Comparison of ENCODE assay signal across 20 cellular contexts in genomic region chr5:78821519-78821918, GRCh38.
DNase-seq lines count a peak whose midpoint lies in the region; ATAC-seq, FAIRE-seq and TF ChIP-seq lines count a peak whose summit lies in the region.
"Had no signal": no experiment of that assay in that cellular context is flagged by ENCODE, and none has a peak within 500 bp of the region (broad histone marks: within the 10 kb centered on the region; RNA-seq: fewer than 3 reads in every experiment).

No MANE protein-coding gene starts in this region.

- intact Hi-C loops in endothelial cell of umbilical vein (cut with micrococcal nuclease) = no loop called here

- no peaks in the 10 kb centered on the region for H3K4me1 ChIP-seq in endothelial cell of umbilical vein (ENCODE audit: control insufficient read depth, extremely low read depth, insufficient read depth, low read length)

- BruUV-seq in endothelial cell of umbilical vein (replicated peaks; lab: Mats Ljungman, UMichigan) = no TSS peak

- H3K4me2 ChIP-seq in endothelial cell of umbilical vein (ENCODE audit: insufficient read depth, low read length) = no peak overlapping the region

- no peaks in the 10 kb centered on the region for H4K20me1 ChIP-seq in endothelial cell of umbilical vein (replicated peaks; ENCODE audit: control insufficient read depth, extremely low read depth, insufficient read depth, low read length)

- no peak overlapping the region for H2AFZ ChIP-seq in endothelial cell of umbilical vein (ENCODE audit: low read depth, low read length)

- peak; percentile 4 for FAIRE-seq in endothelial cell of umbilical vein (lab: Jason Lieb, UNC)
- FAIRE-seq: A204.1, H1, HepG2, HTR-8/SVneo had no signal

- DNase-seq in SK-N-MC (ENCODE audit: low read depth, low spot score) = no peak
- DNase-seq in endothelial cell of umbilical vein (ENCODE audit: low read depth, low spot score) = no peak
- peak; percentile 7 for DNase-seq in middle frontal gyrus (ENCODE audit: extremely low spot score, low spot score)
- peak; percentile 62 for DNase-seq in putamen (ENCODE audit: low spot score)
- no peak for DNase-seq in activated CD4-positive, CD25-positive, alpha-beta regulatory T cell (lab: John Stamatoyannopoulos, UW)
- no peak for DNase-seq in NCI-H446 (lab: John Stamatoyannopoulos, UW)
- no peak for DNase-seq in NCI-H2196 (lab: John Stamatoyannopoulos, UW; ENCODE audit: unreplicated experiment)
- DNase-seq: ACHN; AML-193; CD4-positive, alpha-beta T cell; DMS153; DMS79; GF-D8; H9 had no signal

- H3K27ac ChIP-seq in SK-N-MC = peak overlapping the region; percentile 63
- H3K27ac ChIP-seq in endothelial cell of umbilical vein (ENCODE audit: insufficient read depth, low read depth, low read length) = no peak overlapping the region
- H3K27ac ChIP-seq: C4-2B had no signal

- dilution Hi-C loops in endothelial cell of umbilical vein (cut with MboI; ENCODE audit: extremely low pct_ligation_motif_present, low sequenced_read_pairs) = no loop called here

- H3K4me3 ChIP-seq in SK-N-MC (no peak overlapping the region), endothelial cell of umbilical vein (replicated peaks in 1 of 3; ENCODE audit: insufficient read depth in 1 of 3, low read depth in 1 of 3, low read length in 3 of 3) (no peak overlapping the region)

- ATAC-seq in GM19035 (IDR thresholded peaks at IDR 0.05; ENCODE audit: unreplicated experiment) = no peak
- ATAC-seq: HepG2 had no signal

- TF ChIP-seq POLR2A in endothelial cell of umbilical vein (IDR thresholded peaks at IDR 0.05; ENCODE audit: low read depth, low read length) = no peak

- H3K36me3 ChIP-seq in SK-N-MC (ENCODE audit: insufficient read depth, low read length) = no peaks in the 10 kb centered on the region
- H3K36me3 ChIP-seq in endothelial cell of umbilical vein (ENCODE audit: control insufficient read depth in 2 of 2, extremely low read depth in 1 of 2, insufficient read depth in 2 of 2, low read length in 2 of 2) = no peaks in the 10 kb centered on the region

- H3K9me3 ChIP-seq in SK-N-MC (ENCODE audit: low read depth, low read length) (no peaks in the 10 kb centered on the region; the same call in 1 of the 2 replicates), endothelial cell of umbilical vein (replicated peaks; ENCODE audit: control insufficient read depth, insufficient read depth, low read length) (no peaks in the 10 kb centered on the region)

- H3K9ac ChIP-seq in SK-N-MC (ENCODE audit: insufficient read length) = no peak overlapping the region
- H3K9ac ChIP-seq in endothelial cell of umbilical vein (replicated peaks; ENCODE audit: extremely low read depth, insufficient read depth, low read length) = no peak overlapping the region

- TF ChIP-seq CTCF in endothelial cell of umbilical vein (IDR thresholded peaks at IDR 0.05; ENCODE audit: extremely low read depth in 1 of 2, insufficient read depth in 1 of 2, low read depth in 1 of 2, low read length in 2 of 2) = no peak

- H3K9me1 ChIP-seq in endothelial cell of umbilical vein (replicated peaks; ENCODE audit: control insufficient read depth, extremely low read depth, insufficient read depth, low read length) = no peaks in the 10 kb centered on the region

- no peaks in the 10 kb centered on the region for H3K27me3 ChIP-seq in endothelial cell of umbilical vein (ENCODE audit: control insufficient read depth in 2 of 2, insufficient read depth in 2 of 2, low read length in 2 of 2)

- POLR2A ChIA-PET in endothelial cell of umbilical vein (lab: Charles Lee) = no interaction called here

- H3K79me2 ChIP-seq in endothelial cell of umbilical vein (ENCODE audit: control insufficient read depth, insufficient read depth, low read length) = no peaks in the 10 kb centered on the region

- CTCF ChIA-PET in endothelial cell of umbilical vein (lab: Charles Lee) = interaction anchor here (0.7 kb wide), 1 partner anchor 78 kb away, joined by 3 read pairs; no protein-coding TSS in a partner anchor

TF ChIP-seq in endothelial cell of umbilical vein, 7 proteins besides CTCF, POLR2A, EP300 and RAD21:
- TF ChIP-seq JUN (IDR thresholded peaks at IDR 0.05; ENCODE audit: borderline replicate concordance, insufficient read depth, insufficient read length, low read depth) (no peak), POLR2AphosphoS5 (IDR thresholded peaks at IDR 0.05; ENCODE audit: insufficient read depth, low read depth, low read length) (no peak), EZH2 (IDR thresholded peaks at IDR 0.05; ENCODE audit: borderline replicate concordance, low read depth, low read length, severe bottlenecking) (no peak), FOS (IDR thresholded peaks at IDR 0.05; ENCODE audit: borderline replicate concordance, insufficient read depth, low read length) (no peak), MYC (IDR thresholded peaks at IDR 0.05; ENCODE audit: low read depth, low read length) (no peak), MAX (IDR thresholded peaks at IDR 0.05; ENCODE audit: insufficient read depth, insufficient read length) (no peak), GATA2 (IDR thresholded peaks at IDR 0.05; ENCODE audit: insufficient read depth, insufficient read length, low read depth, low read length) (no peak)

Comparison
In these comparisons a context has a peak if more than half of its experiments do, and no peak if none do; other contexts are left out.
1. DNase-seq: peak in middle frontal gyrus (single experiment) and putamen (single experiment); none in SK-N-MC (single experiment), endothelial cell of umbilical vein (single experiment), activated CD4-positive, CD25-positive, alpha-beta regulatory T cell (0 of 4), NCI-H446 (0 of 2) and NCI-H2196 (single experiment).